ENCODE assay signal across 1 cellular context in the genomic region with DNA sequence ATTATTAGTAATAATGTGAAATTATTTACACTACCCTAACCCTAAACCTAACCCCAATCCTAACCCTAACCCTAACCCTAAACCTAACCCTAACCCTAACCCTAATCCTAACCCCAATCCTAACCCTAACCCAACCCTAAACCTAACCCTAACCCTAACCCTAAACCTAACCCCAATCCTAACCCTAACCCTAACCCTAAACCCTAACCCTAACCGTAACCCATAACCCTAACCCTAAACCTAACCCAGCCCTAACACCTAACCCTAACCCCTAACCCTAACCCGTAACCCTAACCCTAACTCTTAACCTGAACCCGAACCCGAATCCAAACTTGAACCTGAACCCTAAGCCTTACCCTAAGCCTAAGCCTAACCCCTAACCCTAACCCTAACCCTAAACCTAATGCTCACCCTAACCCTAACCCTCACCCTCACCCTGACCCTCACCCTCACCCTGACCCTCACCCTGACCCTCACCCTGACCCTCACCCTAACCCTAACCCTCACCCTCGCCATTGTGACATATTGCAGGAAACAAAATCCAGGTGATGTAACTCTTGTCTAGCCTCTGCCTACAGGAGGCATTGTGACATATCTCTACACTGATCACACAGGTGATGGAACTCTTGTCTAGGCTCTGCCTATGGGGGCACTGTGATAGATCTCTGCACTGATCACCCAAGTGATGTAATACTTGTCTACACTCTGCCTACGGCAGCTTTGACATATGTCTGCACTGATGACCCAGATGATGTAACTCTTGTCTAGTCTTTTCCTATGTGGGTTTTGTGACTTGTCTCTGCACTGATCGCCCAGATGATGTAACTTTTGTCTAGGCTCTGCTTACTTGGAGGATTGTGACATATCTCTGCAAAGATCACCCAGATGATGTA.
TF ChIP-seq lines count a peak whose summit lies in the region.
"Not testable (repeated sequence)": the region's sequence is repeated elsewhere in the genome, so short reads cannot be mapped to it uniquely, and the experiment has no call there.

No MANE protein-coding gene starts in this region.

TF ChIP-seq in K562, 482 proteins besides CTCF, POLR2A, EP300 and RAD21 (continues in another document):
- TF ChIP-seq FOXJ2 (tag; IDR thresholded peaks at IDR 0.05) (peak; percentile 57; the same call in 1 of the 2 replicates), NR2C1 (tag; IDR thresholded peaks at IDR 0.05) (peak; percentile 66), ZEB2 (IDR thresholded peaks at IDR 0.05) (peak; percentile 68; the same call in 1 of the 2 replicates), SMAD4 (CRISPR knock-in tag; conservative IDR thresholded peaks at IDR 0.05) (peak; percentile 100), ATF1 (tag; IDR thresholded peaks at IDR 0.05) (peak; percentile 45; the same call in 1 of the 2 replicates), MEIS2 (IDR thresholded peaks at IDR 0.05; ENCODE audit: partially characterized antibody) (peak; percentile 76), CXXC5 (CRISPR knock-in tag; IDR thresholded peaks at IDR 0.05) (peak; percentile 42; the same call in 1 of the 2 replicates), MTA1 (IDR thresholded peaks at IDR 0.05; ENCODE audit: borderline replicate concordance) (peak; percentile 40; the same call in 1 of the 2 replicates), TRIM24 (IDR thresholded peaks at IDR 0.05) (peak; percentile 95 to 98), JUND (IDR thresholded peaks at IDR 0.05; ENCODE audit: borderline replicate concordance, low read depth, low read length) (0 out of 2 replicates have a peak, but pooled peaks have one; percentile 40), JUND (tag; IDR thresholded peaks at IDR 0.05; ENCODE audit: borderline replicate concordance, low read depth, low read length) (peak; percentile 43; the same call in 1 of the 3 replicates), NCOR1 (IDR thresholded peaks at IDR 0.05) (peak; percentile 61; the same call in 1 of the 2 replicates), CREB1 (CRISPR knock-in tag; IDR thresholded peaks at IDR 0.05) (peak; percentile 48; the same call in 1 of the 2 replicates), ATF7 (IDR thresholded peaks at IDR 0.05) (peak; percentile 95), CREBBP (IDR thresholded peaks at IDR 0.05; ENCODE audit: low read depth, low read length) (peak; percentile 89), JUN (IDR thresholded peaks at IDR 0.05; ENCODE audit: borderline replicate concordance, low read depth, low read length) (peak; percentile 44; the same call in 1 of the 2 replicates), NR2C2 (tag; IDR thresholded peaks at IDR 0.05) (peak; percentile 17; the same call in 1 of the 2 replicates), CREM (IDR thresholded peaks at IDR 0.05; ENCODE audit: low read depth) (0 out of 2 replicates have a peak, but pooled peaks have one; percentile 12), CEBPB (tag; IDR thresholded peaks at IDR 0.05) (peak; percentile 84), HDAC3 (IDR thresholded peaks at IDR 0.05; ENCODE audit: borderline replicate concordance, partially characterized antibody) (peak; percentile 87), CTBP1 (IDR thresholded peaks at IDR 0.05; ENCODE audit: borderline replicate concordance) (peak; percentile 73), SOX6 (IDR thresholded peaks at IDR 0.05) (peak; percentile 84), FOSL1 (tag; conservative IDR thresholded peaks at IDR 0.05) (peak; percentile 34; the same call in 1 of the 2 replicates), MECOM (CRISPR knock-in tag; IDR thresholded peaks at IDR 0.05) (peak; percentile 96)
- not testable (repeated sequence) for TF ChIP-seq NR2C1 (IDR thresholded peaks at IDR 0.05); ATF1 (CRISPR knock-in tag; IDR thresholded peaks at IDR 0.05); CREB1 (IDR thresholded peaks at IDR 0.05); JUN (CRISPR knock-in tag; IDR thresholded peaks at IDR 0.05; ENCODE audit: borderline replicate concordance); NR2C2 (CRISPR knock-in tag; IDR thresholded peaks at IDR 0.05)
- TF ChIP-seq, protein P1, sequence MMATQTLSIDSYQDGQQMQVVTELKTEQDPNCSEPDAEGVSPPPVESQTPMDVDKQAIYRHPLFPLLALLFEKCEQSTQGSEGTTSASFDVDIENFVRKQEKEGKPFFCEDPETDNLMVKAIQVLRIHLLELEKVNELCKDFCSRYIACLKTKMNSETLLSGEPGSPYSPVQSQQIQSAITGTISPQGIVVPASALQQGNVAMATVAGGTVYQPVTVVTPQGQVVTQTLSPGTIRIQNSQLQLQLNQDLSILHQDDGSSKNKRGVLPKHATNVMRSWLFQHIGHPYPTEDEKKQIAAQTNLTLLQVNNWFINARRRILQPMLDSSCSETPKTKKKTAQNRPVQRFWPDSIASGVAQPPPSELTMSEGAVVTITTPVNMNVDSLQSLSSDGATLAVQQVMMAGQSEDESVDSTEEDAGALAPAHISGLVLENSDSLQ (IDR thresholded peaks at IDR 0.05): peak; percentile 50; the same call in 1 of the 2 replicates
- TF ChIP-seq, protein P2, sequence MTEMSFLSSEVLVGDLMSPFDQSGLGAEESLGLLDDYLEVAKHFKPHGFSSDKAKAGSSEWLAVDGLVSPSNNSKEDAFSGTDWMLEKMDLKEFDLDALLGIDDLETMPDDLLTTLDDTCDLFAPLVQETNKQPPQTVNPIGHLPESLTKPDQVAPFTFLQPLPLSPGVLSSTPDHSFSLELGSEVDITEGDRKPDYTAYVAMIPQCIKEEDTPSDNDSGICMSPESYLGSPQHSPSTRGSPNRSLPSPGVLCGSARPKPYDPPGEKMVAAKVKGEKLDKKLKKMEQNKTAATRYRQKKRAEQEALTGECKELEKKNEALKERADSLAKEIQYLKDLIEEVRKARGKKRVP (CRISPR knock-in tag; IDR thresholded peaks at IDR 0.05): peak; percentile 86
- TF ChIP-seq, protein P3, sequence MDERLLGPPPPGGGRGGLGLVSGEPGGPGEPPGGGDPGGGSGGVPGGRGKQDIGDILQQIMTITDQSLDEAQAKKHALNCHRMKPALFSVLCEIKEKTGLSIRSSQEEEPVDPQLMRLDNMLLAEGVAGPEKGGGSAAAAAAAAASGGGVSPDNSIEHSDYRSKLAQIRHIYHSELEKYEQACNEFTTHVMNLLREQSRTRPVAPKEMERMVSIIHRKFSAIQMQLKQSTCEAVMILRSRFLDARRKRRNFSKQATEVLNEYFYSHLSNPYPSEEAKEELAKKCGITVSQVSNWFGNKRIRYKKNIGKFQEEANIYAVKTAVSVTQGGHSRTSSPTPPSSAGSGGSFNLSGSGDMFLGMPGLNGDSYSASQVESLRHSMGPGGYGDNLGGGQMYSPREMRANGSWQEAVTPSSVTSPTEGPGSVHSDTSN (CRISPR knock-in tag; IDR thresholded peaks at IDR 0.05; ENCODE audit: low read depth): not testable (repeated sequence)
- TF ChIP-seq, protein P3 (tag; conservative IDR thresholded peaks at IDR 0.05; ENCODE audit: low read depth): peak; percentile 61; the same call in 1 of the 2 replicates
- TF ChIP-seq, protein P4, sequence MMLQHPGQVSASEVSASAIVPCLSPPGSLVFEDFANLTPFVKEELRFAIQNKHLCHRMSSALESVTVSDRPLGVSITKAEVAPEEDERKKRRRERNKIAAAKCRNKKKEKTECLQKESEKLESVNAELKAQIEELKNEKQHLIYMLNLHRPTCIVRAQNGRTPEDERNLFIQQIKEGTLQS (IDR thresholded peaks at IDR 0.05): peak; percentile 94
- TF ChIP-seq, protein P4 (CRISPR knock-in tag; conservative IDR thresholded peaks at IDR 0.05): not testable (repeated sequence)
- TF ChIP-seq, protein P5, sequence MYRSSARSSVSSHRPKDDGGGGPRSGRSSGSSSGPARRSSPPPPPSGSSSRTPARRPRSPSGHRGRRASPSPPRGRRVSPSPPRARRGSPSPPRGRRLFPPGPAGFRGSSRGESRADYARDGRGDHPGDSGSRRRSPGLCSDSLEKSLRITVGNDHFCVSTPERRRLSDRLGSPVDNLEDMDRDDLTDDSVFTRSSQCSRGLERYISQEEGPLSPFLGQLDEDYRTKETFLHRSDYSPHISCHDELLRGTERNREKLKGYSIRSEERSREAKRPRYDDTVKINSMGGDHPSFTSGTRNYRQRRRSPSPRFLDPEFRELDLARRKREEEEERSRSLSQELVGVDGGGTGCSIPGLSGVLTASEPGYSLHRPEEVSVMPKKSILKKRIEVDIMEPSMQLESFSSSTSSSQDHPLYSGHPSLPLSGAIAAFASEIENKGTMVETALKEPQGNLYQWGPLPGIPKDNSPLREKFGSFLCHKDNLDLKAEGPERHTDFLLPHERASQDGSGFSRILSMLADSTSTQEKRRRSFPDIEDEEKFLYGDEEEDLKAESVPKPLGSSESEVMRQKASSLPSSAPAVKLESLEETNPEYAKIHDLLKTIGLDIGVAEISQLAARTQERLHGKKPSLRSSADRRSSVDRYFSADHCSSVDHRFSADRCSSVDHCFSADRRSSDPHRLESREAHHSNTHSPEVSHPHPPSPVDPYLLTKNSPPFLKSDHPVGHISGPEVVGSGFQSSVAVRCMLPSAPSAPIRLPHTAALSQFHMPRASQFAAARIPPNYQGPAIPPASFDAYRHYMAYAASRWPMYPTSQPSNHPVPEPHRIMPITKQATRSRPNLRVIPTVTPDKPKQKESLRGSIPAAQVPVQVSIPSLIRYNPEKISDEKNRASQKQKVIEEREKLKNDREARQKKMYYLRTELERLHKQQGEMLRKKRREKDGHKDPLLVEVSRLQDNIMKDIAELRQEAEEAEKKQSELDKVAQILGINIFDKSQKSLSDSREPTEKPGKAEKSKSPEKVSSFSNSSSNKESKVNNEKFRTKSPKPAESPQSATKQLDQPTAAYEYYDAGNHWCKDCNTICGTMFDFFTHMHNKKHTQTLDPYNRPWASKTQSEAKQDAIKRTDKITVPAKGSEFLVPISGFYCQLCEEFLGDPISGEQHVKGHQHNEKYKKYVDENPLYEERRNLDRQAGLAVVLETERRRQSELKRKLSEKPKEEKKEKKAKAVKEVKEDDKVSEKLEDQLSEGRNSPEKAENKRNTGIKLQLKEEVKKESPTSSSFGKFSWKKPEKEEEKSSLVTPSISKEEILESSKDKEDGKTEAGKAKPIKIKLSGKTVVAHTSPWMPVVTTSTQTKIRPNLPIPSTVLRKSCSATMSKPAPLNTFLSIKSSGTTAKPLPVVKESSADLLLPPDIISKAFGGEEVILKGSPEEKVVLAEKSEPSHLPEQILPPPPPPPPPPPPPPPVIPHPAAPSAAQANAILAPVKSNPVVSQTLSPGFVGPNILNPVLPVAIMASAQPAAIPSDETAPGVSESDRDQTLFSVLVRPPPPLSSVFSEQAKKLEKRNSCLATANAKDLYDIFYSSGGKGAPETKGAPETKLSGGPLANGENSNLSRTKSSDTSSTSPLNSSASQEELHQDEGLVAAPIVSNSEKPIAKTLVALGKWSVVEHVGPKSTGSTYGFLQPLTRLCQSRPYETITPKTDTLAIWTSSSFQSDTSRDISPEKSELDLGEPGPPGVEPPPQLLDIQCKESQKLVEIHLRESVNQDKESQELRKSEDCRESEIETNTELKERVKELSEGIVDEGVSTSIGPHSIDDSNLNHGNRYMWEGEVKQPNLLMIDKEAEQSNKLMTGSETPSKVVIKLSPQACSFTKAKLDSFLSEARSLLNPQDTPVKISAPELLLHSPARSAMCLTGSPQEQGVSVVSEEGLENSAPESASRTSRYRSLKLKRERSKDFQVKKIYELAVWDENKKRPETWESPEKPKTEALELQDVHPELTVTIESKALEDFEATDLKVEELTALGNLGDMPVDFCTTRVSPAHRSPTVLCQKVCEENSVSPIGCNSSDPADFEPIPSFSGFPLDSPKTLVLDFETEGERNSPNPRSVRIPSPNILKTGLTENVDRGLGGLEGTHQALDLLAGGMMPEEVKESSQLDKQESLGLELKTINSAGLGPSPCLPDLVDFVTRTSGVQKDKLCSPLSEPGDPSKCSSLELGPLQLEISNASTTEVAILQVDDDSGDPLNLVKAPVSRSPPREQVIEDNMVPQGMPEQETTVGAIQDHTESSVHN (IDR thresholded peaks at IDR 0.05; ENCODE audit: borderline replicate concordance in 1 of 2, low read depth in 1 of 2): peak in 1 of 2 experiments; percentile 98; a peak in 2 of 4 replicates
- TF ChIP-seq, protein P6, sequence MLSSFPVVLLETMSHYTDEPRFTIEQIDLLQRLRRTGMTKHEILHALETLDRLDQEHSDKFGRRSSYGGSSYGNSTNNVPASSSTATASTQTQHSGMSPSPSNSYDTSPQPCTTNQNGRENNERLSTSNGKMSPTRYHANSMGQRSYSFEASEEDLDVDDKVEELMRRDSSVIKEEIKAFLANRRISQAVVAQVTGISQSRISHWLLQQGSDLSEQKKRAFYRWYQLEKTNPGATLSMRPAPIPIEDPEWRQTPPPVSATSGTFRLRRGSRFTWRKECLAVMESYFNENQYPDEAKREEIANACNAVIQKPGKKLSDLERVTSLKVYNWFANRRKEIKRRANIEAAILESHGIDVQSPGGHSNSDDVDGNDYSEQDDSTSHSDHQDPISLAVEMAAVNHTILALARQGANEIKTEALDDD (IDR thresholded peaks at IDR 0.05): 0 out of 2 replicates have a peak, but pooled peaks have one; percentile 25
- TF ChIP-seq, protein P7, sequence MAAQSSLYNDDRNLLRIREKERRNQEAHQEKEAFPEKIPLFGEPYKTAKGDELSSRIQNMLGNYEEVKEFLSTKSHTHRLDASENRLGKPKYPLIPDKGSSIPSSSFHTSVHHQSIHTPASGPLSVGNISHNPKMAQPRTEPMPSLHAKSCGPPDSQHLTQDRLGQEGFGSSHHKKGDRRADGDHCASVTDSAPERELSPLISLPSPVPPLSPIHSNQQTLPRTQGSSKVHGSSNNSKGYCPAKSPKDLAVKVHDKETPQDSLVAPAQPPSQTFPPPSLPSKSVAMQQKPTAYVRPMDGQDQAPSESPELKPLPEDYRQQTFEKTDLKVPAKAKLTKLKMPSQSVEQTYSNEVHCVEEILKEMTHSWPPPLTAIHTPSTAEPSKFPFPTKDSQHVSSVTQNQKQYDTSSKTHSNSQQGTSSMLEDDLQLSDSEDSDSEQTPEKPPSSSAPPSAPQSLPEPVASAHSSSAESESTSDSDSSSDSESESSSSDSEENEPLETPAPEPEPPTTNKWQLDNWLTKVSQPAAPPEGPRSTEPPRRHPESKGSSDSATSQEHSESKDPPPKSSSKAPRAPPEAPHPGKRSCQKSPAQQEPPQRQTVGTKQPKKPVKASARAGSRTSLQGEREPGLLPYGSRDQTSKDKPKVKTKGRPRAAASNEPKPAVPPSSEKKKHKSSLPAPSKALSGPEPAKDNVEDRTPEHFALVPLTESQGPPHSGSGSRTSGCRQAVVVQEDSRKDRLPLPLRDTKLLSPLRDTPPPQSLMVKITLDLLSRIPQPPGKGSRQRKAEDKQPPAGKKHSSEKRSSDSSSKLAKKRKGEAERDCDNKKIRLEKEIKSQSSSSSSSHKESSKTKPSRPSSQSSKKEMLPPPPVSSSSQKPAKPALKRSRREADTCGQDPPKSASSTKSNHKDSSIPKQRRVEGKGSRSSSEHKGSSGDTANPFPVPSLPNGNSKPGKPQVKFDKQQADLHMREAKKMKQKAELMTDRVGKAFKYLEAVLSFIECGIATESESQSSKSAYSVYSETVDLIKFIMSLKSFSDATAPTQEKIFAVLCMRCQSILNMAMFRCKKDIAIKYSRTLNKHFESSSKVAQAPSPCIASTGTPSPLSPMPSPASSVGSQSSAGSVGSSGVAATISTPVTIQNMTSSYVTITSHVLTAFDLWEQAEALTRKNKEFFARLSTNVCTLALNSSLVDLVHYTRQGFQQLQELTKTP (IDR thresholded peaks at IDR 0.05; ENCODE audit: low read depth in 1 of 2, partially characterized antibody in 2 of 2): peak in 1 of 2 experiments; percentile 37
